8 cellular contexts compared by ENCODE assay signal in genomic region chr18:58135806-58136331, GRCh38.
A peak's percentile ranks its signal among the peaks of the same experiment; 100 is the strongest.
DNase-seq lines count a peak whose midpoint lies in the region; ATAC-seq and TF ChIP-seq lines count a peak whose summit lies in the region.

No MANE protein-coding gene starts in this region.

- H3K27me3 Mint-ChIP-seq in CD4-positive, CD25-positive, alpha-beta regulatory T cell: peaks cover 1% of the 10 kb centered on the region

- peaks cover 0 to 13% (median 11%) of the 10 kb centered on the region in 4 donors for H3K4me1 Mint-ChIP-seq in CD4-positive, CD25-positive, alpha-beta regulatory T cell

- no peak overlapping the region for H3K4me3 ChIP-seq in CD4-positive, CD25-positive, alpha-beta regulatory T cell (ENCODE audit: low read depth, low read length)
- peak overlapping the region in 1 of 2 donors; percentile 16 for H3K4me3 ChIP-seq in foreskin fibroblast (ENCODE audit: low read depth in 1 of 2, low read length in 2 of 2)

- no peak overlapping the region for H3K27ac Mint-ChIP-seq in CD4-positive, CD25-positive, alpha-beta regulatory T cell

- H3K4me1 ChIP-seq in CD4-positive, CD25-positive, alpha-beta regulatory T cell (ENCODE audit: control insufficient read depth, insufficient read depth, low read length, poor library complexity, severe bottlenecking): no peaks in the 10 kb centered on the region

- no peaks in the 10 kb centered on the region for H3K27me3 ChIP-seq in CD4-positive, CD25-positive, alpha-beta regulatory T cell (ENCODE audit: control insufficient read depth, insufficient read depth, low read length)

- no peak overlapping the region for H3K27ac ChIP-seq in CD4-positive, CD25-positive, alpha-beta regulatory T cell (ENCODE audit: insufficient read depth, low read length, poor library complexity, severe bottlenecking)

- H3K4me3 Mint-ChIP-seq in CD4-positive, CD25-positive, alpha-beta regulatory T cell: no peak overlapping the region

- peak; percentile 80 for TF ChIP-seq CTCF in foreskin fibroblast (IDR thresholded peaks at IDR 0.05; ENCODE audit: low read depth, low read length)

- no peaks in the 10 kb centered on the region for H3K36me3 Mint-ChIP-seq in CD4-positive, CD25-positive, alpha-beta regulatory T cell

- H3K9me3 ChIP-seq in CD4-positive, CD25-positive, alpha-beta regulatory T cell (ENCODE audit: control insufficient read depth in 2 of 2, low read length in 2 of 2): no peaks in the 10 kb centered on the region

- H3K36me3 ChIP-seq in CD4-positive, CD25-positive, alpha-beta regulatory T cell (ENCODE audit: control insufficient read depth, insufficient read depth, low read length): no peaks in the 10 kb centered on the region

- DNase-seq in CD4-positive, CD25-positive, alpha-beta regulatory T cell: peak; percentile 11 to 74 (median 39)
- DNase-seq in GM19240 (ENCODE audit: insufficient read length, low spot score): peak; percentile 84
- peak; percentile 52 for DNase-seq in HK-2 (ENCODE audit: unreplicated experiment)
- DNase-seq in NOMO-1 treated with DMSO at 0.1 percent for 48 hours (lab: John Stamatoyannopoulos, UW; ENCODE audit: unreplicated experiment): peak; percentile 78
- peak; percentile 8 for DNase-seq in activated T-cell treated with anti-CD3 and anti-CD28 coated beads for 4 hours
- DNase-seq in foreskin fibroblast: peak; percentile 54 to 86
- peak in 47 of 56 donors; percentile 2 to 70 (median 40) for DNase-seq in nucleus accumbens (lab: John Stamatoyannopoulos, UW)
- peak; percentile 61 for DNase-seq in ureter (ENCODE audit: low spot score)

- no peaks in the 10 kb centered on the region for H3K9me3 Mint-ChIP-seq in CD4-positive, CD25-positive, alpha-beta regulatory T cell

- peak; percentile 58 to 63 for ATAC-seq in CD4-positive, CD25-positive, alpha-beta regulatory T cell (ENCODE audit: low read depth in 2 of 2)

Comparison
In these comparisons a context has a peak if more than half of its experiments do, and no peak if none do; other contexts are left out.
1. DNase-seq: peak in every context shown above with its lines; median percentile 84 in GM19240; 78 in NOMO-1 treated with DMSO at 0.1 percent for 48 hours; 70 in foreskin fibroblast; 61 in ureter; 52 in HK-2; 40 in nucleus accumbens; 39 in CD4-positive, CD25-positive, alpha-beta regulatory T cell; 8 in activated T-cell treated with anti-CD3 and anti-CD28 coated beads for 4 hours.